ENCODE assay signal across 8 cellular contexts in genomic region chr12:101407054-101407437, GRCh38. TPM values are rescaled to one million over a fixed set of nuclear protein-coding genes. Genes with fewer than 3 reads are reported as not detected.
DNase-seq lines count a peak whose midpoint lies in the region; ATAC-seq and TF ChIP-seq lines count a peak whose summit lies in the region.

No MANE protein-coding gene starts in this region.

- no peaks in the 10 kb centered on the region for H3K36me3 ChIP-seq in neuron (ENCODE audit: insufficient read depth, low read length)

- no peaks in the 10 kb centered on the region for H3K9me3 ChIP-seq in neuron (ENCODE audit: low read length)

- peak overlapping the region; percentile 93 to 94 for H3K27ac Mint-ChIP-seq in T-cell

- H3K36me3 Mint-ChIP-seq in T-cell, result no peaks in the 10 kb centered on the region

- no peaks in the 10 kb centered on the region for H3K9me3 Mint-ChIP-seq in T-cell

- TF ChIP-seq CTCF in epithelial cell of esophagus (IDR thresholded peaks at IDR 0.05; ENCODE audit: insufficient read depth, low read depth, low read length, missing control alignments), result no peak

- peak; percentile 9 for DNase-seq in stimulated activated CD8-positive, alpha-beta memory T cell treated with anti-CD3 and anti-CD28 coated beads, Interleukin-7, amount 100 ng/mL, for 24 hours (ENCODE audit: low read depth)
- DNase-seq in stimulated activated CD8-positive, alpha-beta memory T cell treated with anti-CD3 and anti-CD28 coated beads, Interleukin-4, amount 100 ng/mL, for 48 hours, result no peak
- DNase-seq in T-cell (peak in 15 of 34 experiments; percentile 1 to 26 (median 11)), epithelial cell of esophagus (ENCODE audit: low read depth) (no peak), posterior vena cava (ENCODE audit: low spot score) (no peak)
- DNase-seq in effector CD4-positive, alpha-beta T cell, result no peak

- H3K27me3 Mint-ChIP-seq in T-cell, result no peaks in the 10 kb centered on the region

- H3K27me3 ChIP-seq in neuron (ENCODE audit: insufficient read depth, low read length), result no peaks in the 10 kb centered on the region

- intact Hi-C loops in posterior vena cava (cut with DNase I), result no loop called here

- ATAC-seq in HG03097 (IDR thresholded peaks at IDR 0.05; ENCODE audit: low FRiP score, unreplicated experiment), result peak; percentile 19
- ATAC-seq in T-cell (replicated peaks in 1 of 4), result peak; percentile 25 to 42 (median 34)

- H2AFZ ChIP-seq in neuron (ENCODE audit: low read depth, low read length), result peak overlapping the region; percentile 51

- POLR2A ChIA-PET in T-cell (lab: Charles Lee), result no interaction called here

- peak overlapping the region; percentile 93 for H3K4me3 ChIP-seq in epithelial cell of esophagus (ENCODE audit: low read length)
- peak overlapping the region; percentile 84 for H3K4me3 ChIP-seq in neuron (ENCODE audit: low read length)

- peaks cover 7% of the 10 kb centered on the region for H3K4me1 ChIP-seq in neuron (ENCODE audit: insufficient read depth, low read length)

- CTCF ChIA-PET in T-cell (lab: Charles Lee), result interaction anchor here (0.6 to 1.8 kb wide), 5 partner anchors 53 to 431 kb away, joined by 3 to 7 read pairs (median 4); partner anchors contain the start of gene GNPTAB (in 1 of the 2)

- H3K4me3 Mint-ChIP-seq in T-cell, result peak overlapping the region; percentile 98 to 99 (median 99)

- peaks cover 29 to 36% (median 34%) of the 10 kb centered on the region in 3 donors for H3K4me1 Mint-ChIP-seq in T-cell

RNA-seq across cellular contexts. Expression of gene ARL1, which starts 0.5 kb away (rescaled TPM):
- 10 to 100 TPM; 27.9 to 36.2 (median 32.3) TPM for total RNA-seq in T-cell
- total RNA-seq in posterior vena cava, result 100 to 1,000 TPM; 111 to 121 TPM
